Comparison of ENCODE assay signal across 17 cellular contexts in genomic region chr17:5466295-5466694, GRCh38. TPM values are rescaled to one million over a fixed set of nuclear protein-coding genes. Genes with fewer than 3 reads are reported as not detected.
DNase-seq lines count a peak whose midpoint lies in the region; ATAC-seq, FAIRE-seq and TF ChIP-seq lines count a peak whose summit lies in the region.
"Had no signal": no experiment of that assay in that cellular context is flagged by ENCODE, and none has a peak within 500 bp of the region (broad histone marks: within the 10 kb centered on the region; RNA-seq: fewer than 3 reads in every experiment).

No MANE protein-coding gene starts in this region.

- H3K4me1 Mint-ChIP-seq in CD4-positive, alpha-beta T cell (ENCODE audit: low read depth): peaks cover 43% of the 10 kb centered on the region
- H3K4me1 Mint-ChIP-seq in naive thymus-derived CD4-positive, alpha-beta T cell: peaks cover 33 to 50% (median 43%) of the 10 kb centered on the region in 7 donors

- 86% methylated on average over 4 of the region's 4 CpGs for WGBS in A549 (ENCODE audit: missing lambda C conversion rate)

- H3K27ac ChIP-seq in A549: no peak overlapping the region
- H3K27ac ChIP-seq in CD4-positive, alpha-beta T cell (ENCODE audit: low read depth, low read length): no peak overlapping the region
- H3K27ac ChIP-seq in PC-3 (ENCODE audit: low read length): no peak overlapping the region
- H3K27ac ChIP-seq in naive thymus-derived CD4-positive, alpha-beta T cell (ENCODE audit: low read depth, low read length): no peak overlapping the region
- H3K27ac ChIP-seq in gastrocnemius medialis: no peak overlapping the region
- H3K27ac ChIP-seq: epithelial cell of prostate, heart left ventricle had no signal

- H3K9me2 ChIP-seq in PC-3 (replicated peaks; ENCODE audit: low read length): no peaks in the 10 kb centered on the region

- no peak for FAIRE-seq in A549 (lab: Jason Lieb, UNC)
- FAIRE-seq: G401.6 had no signal

- H3K9ac ChIP-seq in PC-3 (ENCODE audit: low read length): peak overlapping the region; percentile 98; the same call in 1 of the 2 replicates

- CTCF ChIA-PET in A549 (lab: Yijun Ruan, JAX): interaction anchor here (13.3 kb wide), 1 partner anchor 27 kb away, joined by 86 read pairs; the partner anchor contains the start of gene C1QBP
- CTCF ChIA-PET in CD4-positive, alpha-beta T cell (lab: Charles Lee): interaction anchor here (1.2 kb wide), 1 partner anchor 27 kb away, joined by 5 read pairs; the partner anchor contains the start of gene C1QBP
- CTCF ChIA-PET in PC-3 (lab: Charles Lee): no interaction called here
- CTCF ChIA-PET in naive thymus-derived CD4-positive, alpha-beta T cell (lab: Charles Lee): interaction anchor here (0.6 kb wide), 1 partner anchor 130 kb away, joined by 4 read pairs; no protein-coding TSS in a partner anchor

- ATAC-seq in A549 (no peak), PC-3 (no peak), HG02840 (IDR thresholded peaks at IDR 0.05; ENCODE audit: low FRiP score, unreplicated experiment) (no peak), GM18873 (IDR thresholded peaks at IDR 0.05; ENCODE audit: low FRiP score, unreplicated experiment) (no peak), gastrocnemius medialis (no peak)
- ATAC-seq in CD4-positive, alpha-beta T cell (ENCODE audit: poor library complexity): no peak
- ATAC-seq in naive thymus-derived CD4-positive, alpha-beta T cell: no peak
- ATAC-seq: heart left ventricle, left cardiac atrium, Panc1, sciatic nerve had no signal

- no peak for TF ChIP-seq EP300 in A549 (IDR thresholded peaks at IDR 0.05)

- no peak overlapping the region for H3K4me3 ChIP-seq in A549
- H3K4me3 ChIP-seq in PC-3 (ENCODE audit: low read length): peak overlapping the region; percentile 97
- peak overlapping the region; percentile 89 for H3K4me3 ChIP-seq in fibroblast of the aortic adventitia (ENCODE audit: low read depth, low read length)
- H3K4me3 ChIP-seq in naive thymus-derived CD4-positive, alpha-beta T cell (ENCODE audit: low read length): no peak overlapping the region
- no peak overlapping the region for H3K4me3 ChIP-seq in gastrocnemius medialis

- BruUV-seq in PC-3 (replicated peaks; lab: Mats Ljungman, UMichigan): no TSS peak

- peaks cover 6% of the 10 kb centered on the region for H3K36me3 Mint-ChIP-seq in CD4-positive, alpha-beta T cell (ENCODE audit: low read depth)
- peaks cover 0 to 8% (median 4%) of the 10 kb centered on the region in 5 donors for H3K36me3 Mint-ChIP-seq in naive thymus-derived CD4-positive, alpha-beta T cell

- H3K36me3 ChIP-seq in PC-3 (ENCODE audit: low read depth, low read length): no peaks in the 10 kb centered on the region
- peaks cover 0 to 13% (median 0%) of the 10 kb centered on the region in 3 experiments for H3K36me3 ChIP-seq in naive thymus-derived CD4-positive, alpha-beta T cell (ENCODE audit: control insufficient read depth in 2 of 3, insufficient read depth in 3 of 3, low read length in 3 of 3)
- H3K36me3 ChIP-seq in gastrocnemius medialis: peaks cover 0 to 5% of the 10 kb centered on the region in 2 donors

- no peak overlapping the region for H3K27ac Mint-ChIP-seq in CD4-positive, alpha-beta T cell
- peak overlapping the region in 1 of 9 donors; percentile 17 for H3K27ac Mint-ChIP-seq in naive thymus-derived CD4-positive, alpha-beta T cell

- no peak for TF ChIP-seq POLR2A in A549 (IDR thresholded peaks at IDR 0.05; ENCODE audit: low read length)
- TF ChIP-seq POLR2A in gastrocnemius medialis (IDR thresholded peaks at IDR 0.05): no peak

- H3K9me3 ChIP-seq in A549 (no peaks in the 10 kb centered on the region), PC-3 (ENCODE audit: low read length) (no peaks in the 10 kb centered on the region), gastrocnemius medialis (no peaks in the 10 kb centered on the region)
- no peaks in the 10 kb centered on the region for H3K9me3 ChIP-seq in CD4-positive, alpha-beta T cell (ENCODE audit: control insufficient read depth, low read length)
- H3K9me3 ChIP-seq in naive thymus-derived CD4-positive, alpha-beta T cell (ENCODE audit: control insufficient read depth in 2 of 3, low read length in 3 of 3): no peaks in the 10 kb centered on the region
- H3K9me3 ChIP-seq: heart left ventricle had no signal

- TF ChIP-seq RAD21 in A549 (conservative IDR thresholded peaks at IDR 0.05 in 1 of 2, IDR thresholded peaks at IDR 0.05 in 1 of 2): no peak

- H3K4me2 ChIP-seq in A549 (peak overlapping the region; percentile 89), PC-3 (ENCODE audit: low read length) (peak overlapping the region; percentile 84)

- DNase-seq in A549 (ENCODE audit: low read depth in 1 of 2, low spot score in 1 of 2): no peak
- DNase-seq in CD4-positive, alpha-beta T cell: no peak
- DNase-seq in PC-3: no peak
- no peak for DNase-seq in fibroblast of the aortic adventitia (ENCODE audit: low read depth)
- DNase-seq in naive thymus-derived CD4-positive, alpha-beta T cell: no peak
- no peak for DNase-seq in gastrocnemius medialis
- DNase-seq: activated CD4-positive, alpha-beta T cell treated with anti-CD3 and anti-CD28 coated beads, Interleukin-2, amount 50 U/mL, for 4 hours; heart left ventricle; left cardiac atrium; NCI-H1694 treated with DMSO at 0.1 percent for 48 hours; stimulated activated CD4-positive, alpha-beta T cell treated with anti-CD3 and anti-CD28 coated beads, Interleukin-4, amount 100 ng/mL, for 24 hours had no signal

- intact Hi-C loops in CD4-positive, alpha-beta T cell (cut with DNase I, micrococcal nuclease): no loop called here
- intact Hi-C loops in PC-3 (cut with micrococcal nuclease): no loop called here
- intact Hi-C loops in naive thymus-derived CD4-positive, alpha-beta T cell (cut with micrococcal nuclease): loop anchor here in 1 of 2 donors (2.0 kb wide), 1 partner anchor 275 kb away; the partner anchor contains the start of gene ZNF594
- intact Hi-C loops in gastrocnemius medialis (cut with DNase I; ENCODE audit: low total_unique reads): no loop called here

- H3F3A ChIP-seq in PC-3 (ENCODE audit: low read length, unreplicated experiment): peaks cover 6% of the 10 kb centered on the region

- no peaks in the 10 kb centered on the region for H3K27me3 ChIP-seq in CD4-positive, alpha-beta T cell (ENCODE audit: control insufficient read depth, insufficient read depth, low read length)
- H3K27me3 ChIP-seq in PC-3 (ENCODE audit: low read length) (no peaks in the 10 kb centered on the region), gastrocnemius medialis (no peaks in the 10 kb centered on the region)
- no peaks in the 10 kb centered on the region for H3K27me3 ChIP-seq in naive thymus-derived CD4-positive, alpha-beta T cell (ENCODE audit: control insufficient read depth in 2 of 2, insufficient read depth in 2 of 2, low read length in 2 of 2)
- H3K27me3 ChIP-seq: heart left ventricle had no signal

- peak overlapping the region; percentile 46 for H3K4me3 Mint-ChIP-seq in CD4-positive, alpha-beta T cell
- H3K4me3 Mint-ChIP-seq in naive thymus-derived CD4-positive, alpha-beta T cell: peak overlapping the region in 5 of 10 donors; percentile 7 to 95 (median 59)

- POLR2A ChIA-PET in A549 (lab: Yijun Ruan, JAX) (no interaction called here), PC-3 (lab: Charles Lee; ENCODE audit: unreplicated experiment) (no interaction called here)
- POLR2A ChIA-PET in CD4-positive, alpha-beta T cell (lab: Charles Lee): no interaction called here
- POLR2A ChIA-PET in naive thymus-derived CD4-positive, alpha-beta T cell (lab: Charles Lee): interaction anchor here (0.6 to 0.8 kb wide), 2 partner anchors 16 to 19 kb away, joined by 3 read pairs; no protein-coding TSS in a partner anchor

- H3K9me3 Mint-ChIP-seq in CD4-positive, alpha-beta T cell: no peaks in the 10 kb centered on the region
- no peaks in the 10 kb centered on the region for H3K9me3 Mint-ChIP-seq in naive thymus-derived CD4-positive, alpha-beta T cell

- H3K4me1 ChIP-seq in A549 (peaks cover 9% of the 10 kb centered on the region; the same call in 2 of the 3 replicates), PC-3 (ENCODE audit: insufficient read depth, low read length) (peaks cover 13% of the 10 kb centered on the region), gastrocnemius medialis (peaks cover 21 to 23% of the 10 kb centered on the region in 2 donors)
- peaks cover 11 to 12% of the 10 kb centered on the region in 2 donors for H3K4me1 ChIP-seq in naive thymus-derived CD4-positive, alpha-beta T cell (ENCODE audit: control insufficient read depth in 2 of 2, insufficient read depth in 2 of 2, low read length in 2 of 2)

- in situ Hi-C loops in gastrocnemius medialis (cut with MboI; ENCODE audit: low sequenced_read_pairs in 4 of 4): no loop called here

- TF ChIP-seq CTCF in A549 (IDR thresholded peaks at IDR 0.05): no peak
- no peak for TF ChIP-seq CTCF in CD4-positive, alpha-beta T cell (IDR thresholded peaks at IDR 0.05)
- TF ChIP-seq CTCF in PC-3 (conservative IDR thresholded peaks at IDR 0.05; ENCODE audit: low read depth, low read length): no peak
- no peak for TF ChIP-seq CTCF in fibroblast of the aortic adventitia (IDR thresholded peaks at IDR 0.05; ENCODE audit: insufficient read depth, low read length)
- TF ChIP-seq CTCF in gastrocnemius medialis (IDR thresholded peaks at IDR 0.05 in 4 of 5, conservative IDR thresholded peaks at IDR 0.05 in 1 of 5): no peak

- no peaks in the 10 kb centered on the region for H3K27me3 Mint-ChIP-seq in CD4-positive, alpha-beta T cell
- no peaks in the 10 kb centered on the region for H3K27me3 Mint-ChIP-seq in naive thymus-derived CD4-positive, alpha-beta T cell

- no peak overlapping the region for H2AFZ ChIP-seq in PC-3 (ENCODE audit: low read length)

- H3K79me2 ChIP-seq in PC-3 (ENCODE audit: low read length): peaks cover 67% of the 10 kb centered on the region

- peaks cover 31% of the 10 kb centered on the region for H4K20me1 ChIP-seq in PC-3 (ENCODE audit: low read length)

RNA-seq across cellular contexts. Expression of gene DHX33, which starts 2.5 kb away (rescaled TPM):
- polyA plus RNA-seq in A549 (2011; rRNA removed): 29.5 and 35.7 TPM in 2 replicates
- 22.6 and 27.4 TPM in 2 replicates for polyA plus RNA-seq in A549 (2012; cell fraction: cytosol; rRNA removed)
- 29.3 and 29.4 TPM in 2 replicates for polyA plus RNA-seq in A549 (2012; cell fraction: nucleus; rRNA removed)
- 26.7 to 30.4 TPM (median 27.8 TPM) in 3 replicates for polyA plus RNA-seq in A549 (2017; fragmentation: RNase III; extraction: RNeasy Plus Mini Kit Qiagen cat#74134 plus additional on column Dnase treatment)
- polyA minus RNA-seq in A549 (2011; rRNA and poly(A)+ RNA removed): 44.9 and 53.7 TPM in 2 replicates
- total RNA-seq in CD4-positive, alpha-beta T cell: 1 to 10 TPM; 2.5 to 2.9 TPM
- total RNA-seq in PC-3 (2014; rRNA removed): 12.6 and 14.2 TPM in 2 replicates
- 6.5 and 11.7 TPM in 2 replicates for total RNA-seq in fibroblast of the aortic adventitia (ENCODE audit: low replicate concordance)
- 10 to 100 TPM in 3 of 5 experiments, 1 to 10 TPM in 2; 7.1 to 19.1 (median 11.3) TPM for total RNA-seq in naive thymus-derived CD4-positive, alpha-beta T cell
- polyA plus RNA-seq in naive thymus-derived CD4-positive, alpha-beta T cell: under 1 TPM; 0.95 to 0.99 TPM
- total RNA-seq in gastrocnemius medialis: 10 to 100 TPM in 2 of 4 donors, 1 to 10 TPM in 2; 5.9 to 10.9 (median 9.2) TPM

RNA-seq across cellular contexts. Expression of gene DERL2, which starts 19.7 kb away (rescaled TPM):
- polyA plus RNA-seq in A549 (2011; rRNA removed) (137 and 139 TPM in 2 replicates), A549 (2017; fragmentation: RNase III; extraction: RNeasy Plus Mini Kit Qiagen cat#74134 plus additional on column Dnase treatment) (113 to 120 TPM (median 115 TPM) in 3 replicates)
- polyA plus RNA-seq in A549 (2012; cell fraction: cytosol; rRNA removed): 48.4 and 51.9 TPM in 2 replicates
- polyA plus RNA-seq in A549 (2012; cell fraction: nucleus; rRNA removed): 33.7 and 50.6 TPM in 2 replicates
- polyA minus RNA-seq in A549 (2011; rRNA and poly(A)+ RNA removed): 33.5 and 38.9 TPM in 2 replicates
- 10 to 100 TPM; 88.3 to 98.7 TPM for total RNA-seq in CD4-positive, alpha-beta T cell
- total RNA-seq in PC-3 (2014; rRNA removed) (18.1 and 38.7 TPM in 2 replicates), fibroblast of the aortic adventitia (ENCODE audit: low replicate concordance) (11.2 and 45.6 TPM in 2 replicates), gastrocnemius medialis (10 to 100 TPM; 26.5 to 33.9 (median 31.7) TPM)
- total RNA-seq in naive thymus-derived CD4-positive, alpha-beta T cell: 10 to 100 TPM; 63.4 to 84.4 (median 80.4) TPM
- polyA plus RNA-seq in naive thymus-derived CD4-positive, alpha-beta T cell: 10 to 100 TPM; 50.2 to 59.1 TPM

RNA-seq across cellular contexts. Expression of gene MIS12, which starts 20.1 kb away (rescaled TPM):
- polyA plus RNA-seq in A549 (2011; rRNA removed) (36.6 and 38.2 TPM in 2 replicates), A549 (2017; fragmentation: RNase III; extraction: RNeasy Plus Mini Kit Qiagen cat#74134 plus additional on column Dnase treatment) (25.9 to 28.2 TPM (median 26.6 TPM) in 3 replicates)
- 7.1 and 9.5 TPM in 2 replicates for polyA plus RNA-seq in A549 (2012; cell fraction: cytosol; rRNA removed)
- 4.8 and 7.2 TPM in 2 replicates for polyA plus RNA-seq in A549 (2012; cell fraction: nucleus; rRNA removed)
- 36.8 and 38.8 TPM in 2 replicates for polyA minus RNA-seq in A549 (2011; rRNA and poly(A)+ RNA removed)
- total RNA-seq in CD4-positive, alpha-beta T cell: 10 to 100 TPM; 19.2 to 20.3 TPM
- total RNA-seq in PC-3 (2014; rRNA removed) (9.3 and 10.6 TPM in 2 replicates), fibroblast of the aortic adventitia (ENCODE audit: low replicate concordance) (7.4 and 22.8 TPM in 2 replicates), gastrocnemius medialis (10 to 100 TPM in 3 of 4 donors, 1 to 10 TPM in 1; 9.1 to 45.3 (median 19.3) TPM)
- 10 to 100 TPM; 16.3 to 53.6 (median 38.4) TPM for total RNA-seq in naive thymus-derived CD4-positive, alpha-beta T cell
- 10 to 100 TPM; 19.8 to 20.6 TPM for polyA plus RNA-seq in naive thymus-derived CD4-positive, alpha-beta T cell

RNA-seq across cellular contexts. Expression of gene C1QBP, which starts 27.3 kb away (rescaled TPM):
- polyA plus RNA-seq in A549 (2011; rRNA removed) (448 and 683 TPM in 2 replicates), A549 (2017; fragmentation: RNase III; extraction: RNeasy Plus Mini Kit Qiagen cat#74134 plus additional on column Dnase treatment) (527 to 609 TPM (median 557 TPM) in 3 replicates)
- 405 and 410 TPM in 2 replicates for polyA plus RNA-seq in A549 (2012; cell fraction: cytosol; rRNA removed)
- 229 and 230 TPM in 2 replicates for polyA plus RNA-seq in A549 (2012; cell fraction: nucleus; rRNA removed)
- polyA minus RNA-seq in A549 (2011; rRNA and poly(A)+ RNA removed): 196 and 215 TPM in 2 replicates
- total RNA-seq in CD4-positive, alpha-beta T cell: 10 to 100 TPM; 59.9 to 62.9 TPM
- total RNA-seq in PC-3 (2014; rRNA removed) (303 and 308 TPM in 2 replicates), fibroblast of the aortic adventitia (ENCODE audit: low replicate concordance) (189 and 204 TPM in 2 replicates), gastrocnemius medialis (100 to 1,000 TPM; 102 to 200 (median 134) TPM)
- total RNA-seq in naive thymus-derived CD4-positive, alpha-beta T cell: 100 to 1,000 TPM in 1 of 5 experiments, 10 to 100 TPM in 4; 58.0 to 162 (median 82.3) TPM
- 100 to 1,000 TPM; 276 to 294 TPM for polyA plus RNA-seq in naive thymus-derived CD4-positive, alpha-beta T cell

RNA-seq across cellular contexts. Expression of gene RPAIN, which starts 46.3 kb away (rescaled TPM):
- polyA plus RNA-seq in A549 (2011; rRNA removed): 62.9 and 67.6 TPM in 2 replicates
- polyA plus RNA-seq in A549 (2012; cell fraction: cytosol; rRNA removed): 38.2 and 49.2 TPM in 2 replicates
- polyA plus RNA-seq in A549 (2012; cell fraction: nucleus; rRNA removed): 26.4 and 43.8 TPM in 2 replicates
- 71.9 to 81.2 TPM (median 72.8 TPM) in 3 replicates for polyA plus RNA-seq in A549 (2017; fragmentation: RNase III; extraction: RNeasy Plus Mini Kit Qiagen cat#74134 plus additional on column Dnase treatment)
- 24.1 and 26.2 TPM in 2 replicates for polyA minus RNA-seq in A549 (2011; rRNA and poly(A)+ RNA removed)
- 10 to 100 TPM; 68.7 to 77.5 TPM for total RNA-seq in CD4-positive, alpha-beta T cell
- 46.1 and 47.9 TPM in 2 replicates for total RNA-seq in PC-3 (2014; rRNA removed)
- total RNA-seq in fibroblast of the aortic adventitia (ENCODE audit: low replicate concordance): 31.2 and 41.9 TPM in 2 replicates
- 10 to 100 TPM; 54.2 to 81.1 (median 75.1) TPM for total RNA-seq in naive thymus-derived CD4-positive, alpha-beta T cell
- polyA plus RNA-seq in naive thymus-derived CD4-positive, alpha-beta T cell: 10 to 100 TPM; 30.4 to 35.8 TPM
- 10 to 100 TPM; 45.3 to 66.7 (median 53.7) TPM for total RNA-seq in gastrocnemius medialis

Comparison
In these comparisons a context has a peak if more than half of its experiments do, and no peak if none do; other contexts are left out.
1. H3K4me3 ChIP-seq: peak in PC-3 (single experiment) and fibroblast of the aortic adventitia (single experiment); none in A549 (single experiment), naive thymus-derived CD4-positive, alpha-beta T cell (single experiment) and gastrocnemius medialis (0 of 4).